ENCODE assay signal across 18 cellular contexts in the genomic region with DNA sequence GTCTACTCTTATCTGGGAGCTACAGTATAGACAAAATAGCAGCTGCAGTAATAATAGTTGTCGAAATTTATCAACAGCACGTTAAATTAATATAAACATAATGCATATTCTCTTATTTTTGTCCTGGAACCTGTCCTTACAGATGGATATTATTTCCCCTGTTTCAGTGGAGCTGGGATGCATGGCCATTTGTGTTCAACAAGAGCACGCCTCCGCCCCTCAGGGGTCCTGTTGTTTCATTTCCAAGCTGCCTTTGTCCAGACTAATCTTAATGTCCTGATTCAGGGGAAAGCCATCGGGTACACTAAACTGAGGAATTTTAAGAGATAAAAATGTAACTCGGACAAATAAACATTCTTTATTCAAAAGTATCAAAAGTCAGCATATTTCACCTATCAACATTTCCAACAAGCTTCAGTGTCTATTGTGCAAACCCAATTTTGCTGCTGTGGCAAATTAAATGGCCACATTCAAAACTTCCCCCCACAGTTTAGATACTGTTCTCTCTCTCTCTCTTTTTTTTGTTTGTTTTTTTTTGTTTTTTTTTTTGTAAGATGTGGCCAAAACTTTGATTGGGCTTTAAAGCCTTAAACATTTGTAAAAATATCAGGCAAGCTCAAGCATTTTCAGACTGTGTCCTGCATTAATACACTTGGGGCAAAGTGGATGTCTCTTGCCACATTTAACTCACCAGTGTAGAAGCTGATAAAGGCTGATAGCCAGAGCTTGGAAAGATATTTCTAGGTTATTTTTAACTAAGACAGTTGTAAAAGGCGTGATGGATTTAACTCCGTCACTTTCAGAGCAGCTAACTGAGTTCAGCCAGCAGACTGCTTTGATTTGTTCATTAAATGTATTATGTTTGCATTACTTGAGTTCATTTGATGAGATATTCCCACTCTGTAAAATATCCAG.
"Had no signal": no experiment of that assay in that cellular context is flagged by ENCODE, and none has a peak within 500 bp of the region (broad histone marks: within the 10 kb centered on the region; RNA-seq: fewer than 3 reads in every experiment).

No MANE protein-coding gene starts in this region.

- DNase-seq: activated CD4-positive, alpha-beta T cell treated with anti-CD3 and anti-CD28 coated beads, Interleukin-2, amount 50 U/mL, for 48 hours; activated CD8-positive, alpha-beta memory T cell treated with anti-CD3 and anti-CD28 coated beads, Interleukin-2, amount 10 ng/mL, durations not matched to agents 7 days and 5 days; activated effector memory CD4-positive, alpha-beta T cell treated with anti-CD3 and anti-CD28 coated beads, Interleukin-2, amount 50 U/mL, for 16 hours; activated T-cell treated with anti-CD3 and anti-CD28 coated beads, Interleukin-2, amount 50 U/mL, for 4 hours; amygdala; effector CD4-positive, alpha-beta T cell; kidney; naive B cell; sigmoid colon; stimulated activated CD4-positive, alpha-beta T cell treated with anti-CD3 and anti-CD28 coated beads, Interleukin-4, amount 100 ng/mL, for 1 hour; stimulated activated naive CD8-positive, alpha-beta T cell treated with anti-CD3 and anti-CD28 coated beads, Interleukin-15, amount 100 ng/mL, for 72 hours; T-helper 2 cell had no signal

- H3K36me3 ChIP-seq: breast epithelium, gastroesophageal sphincter, sigmoid colon had no signal

- H3K4me3 ChIP-seq: breast epithelium, gastroesophageal sphincter, hepatocyte, sigmoid colon had no signal

- H3K9me3 Mint-ChIP-seq: activated naive CD4-positive, alpha-beta T cell treated with anti-CD3 and anti-CD28 coated beads, Interleukin-2, amount 50 U/mL, for 72 hours; activated T-cell treated with anti-CD3 and anti-CD28 coated beads, Interleukin-2, amount 50 U/mL, for 4 hours; naive B cell; stimulated activated naive CD8-positive, alpha-beta T cell treated with anti-CD3 and anti-CD28 coated beads, Interleukin-15, amount 100 ng/mL, for 72 hours had no signal

- ATAC-seq: activated CD4-positive, CD25-positive, alpha-beta regulatory T cell treated with anti-CD3 and anti-CD28 coated beads, Interleukin-2, amount 50 U/mL, for 24 hours; activated CD8-positive, alpha-beta memory T cell treated with anti-CD3 and anti-CD28 coated beads, Interleukin-2, amount 10 ng/mL, durations not matched to agents 7 days and 5 days; activated naive CD4-positive, alpha-beta T cell treated with anti-CD3 and anti-CD28 coated beads, Interleukin-2, amount 50 U/mL, for 72 hours; activated T-cell treated with anti-CD3 and anti-CD28 coated beads, Interleukin-2, amount 50 U/mL, for 4 hours; gastroesophageal sphincter; stimulated activated naive CD8-positive, alpha-beta T cell treated with anti-CD3 and anti-CD28 coated beads, Interleukin-15, amount 100 ng/mL, for 72 hours had no signal

- H2AFZ ChIP-seq: hepatocyte had no signal

- H3K27ac Mint-ChIP-seq: activated CD8-positive, alpha-beta memory T cell treated with anti-CD3 and anti-CD28 coated beads, Interleukin-2, amount 10 ng/mL, durations not matched to agents 7 days and 5 days; activated naive CD4-positive, alpha-beta T cell treated with anti-CD3 and anti-CD28 coated beads, Interleukin-2, amount 50 U/mL, for 72 hours; naive B cell; progenitor cell of endocrine pancreas; stimulated activated naive CD8-positive, alpha-beta T cell treated with anti-CD3 and anti-CD28 coated beads, Interleukin-15, amount 100 ng/mL, for 72 hours had no signal

- H3K4me3 Mint-ChIP-seq: activated CD8-positive, alpha-beta memory T cell treated with anti-CD3 and anti-CD28 coated beads, Interleukin-2, amount 10 ng/mL, durations not matched to agents 7 days and 5 days; activated T-cell treated with anti-CD3 and anti-CD28 coated beads, Interleukin-2, amount 50 U/mL, for 4 hours; naive B cell; stimulated activated naive CD8-positive, alpha-beta T cell treated with anti-CD3 and anti-CD28 coated beads, Interleukin-15, amount 100 ng/mL, for 72 hours had no signal

- H3K27me3 ChIP-seq: breast epithelium, gastroesophageal sphincter, hepatocyte, sigmoid colon had no signal

- H3K4me1 Mint-ChIP-seq: activated CD8-positive, alpha-beta memory T cell treated with anti-CD3 and anti-CD28 coated beads, Interleukin-2, amount 10 ng/mL, durations not matched to agents 7 days and 5 days; naive B cell; stimulated activated naive CD8-positive, alpha-beta T cell treated with anti-CD3 and anti-CD28 coated beads, Interleukin-15, amount 100 ng/mL, for 72 hours had no signal

- H3K27ac ChIP-seq: breast epithelium, gastroesophageal sphincter, hepatocyte, sigmoid colon had no signal

- H3K27me3 Mint-ChIP-seq: activated CD8-positive, alpha-beta memory T cell treated with anti-CD3 and anti-CD28 coated beads, Interleukin-2, amount 10 ng/mL, durations not matched to agents 7 days and 5 days; progenitor cell of endocrine pancreas had no signal

- H3K36me3 Mint-ChIP-seq: activated CD8-positive, alpha-beta memory T cell treated with anti-CD3 and anti-CD28 coated beads, Interleukin-2, amount 10 ng/mL, durations not matched to agents 7 days and 5 days; activated naive CD4-positive, alpha-beta T cell treated with anti-CD3 and anti-CD28 coated beads, Interleukin-2, amount 50 U/mL, for 72 hours; naive B cell had no signal

- H3K4me1 ChIP-seq: breast epithelium, gastroesophageal sphincter, sigmoid colon had no signal

- H3K4me2 ChIP-seq: hepatocyte had no signal

- H3K9me3 ChIP-seq: breast epithelium, gastroesophageal sphincter, sigmoid colon had no signal
